In the genomic region with DNA sequence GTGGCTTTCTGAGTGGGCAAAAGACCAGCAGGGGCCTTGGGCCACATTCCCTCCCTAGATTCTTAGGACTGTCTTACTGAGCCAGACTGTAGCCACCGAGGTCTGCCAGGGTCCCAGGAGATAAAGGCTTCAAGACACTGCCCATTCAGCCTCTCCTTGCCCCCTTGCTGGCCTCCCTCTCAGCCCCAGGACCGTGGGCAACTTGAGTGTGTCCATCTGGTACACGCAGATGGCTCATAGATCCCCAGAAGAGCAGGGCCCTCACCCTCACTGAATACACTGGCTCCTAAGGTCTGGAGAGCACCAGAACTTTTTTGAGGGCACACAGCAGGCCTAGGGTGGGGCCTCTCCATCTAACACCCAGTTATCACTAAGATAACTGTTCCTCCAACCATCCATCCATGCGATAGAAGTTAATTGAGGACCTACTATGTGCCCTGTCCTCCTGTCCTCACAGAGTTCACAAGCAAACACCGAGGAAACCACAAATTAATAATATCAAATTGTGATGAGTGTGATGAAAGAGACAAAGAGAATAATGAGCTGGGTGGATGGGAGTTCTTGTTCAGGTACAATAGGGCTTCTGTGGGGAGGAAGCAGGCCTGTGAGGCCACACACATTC, we compare ENCODE assay signal across 1 cellular context.
TF ChIP-seq lines count a peak whose summit lies in the region.

No MANE protein-coding gene starts in this region.

TF ChIP-seq in K562, 482 proteins besides CTCF, POLR2A, EP300 and RAD21:
- TF ChIP-seq ARHGAP35 (IDR thresholded peaks at IDR 0.05; ENCODE audit: partially characterized antibody) (peak; percentile 25), BHLHE40 (IDR thresholded peaks at IDR 0.05; ENCODE audit: low read length) (no peak), ZNF586 (CRISPR knock-in tag; conservative IDR thresholded peaks at IDR 0.05) (no peak), FOXJ2 (tag; IDR thresholded peaks at IDR 0.05) (no peak), ELF4 (CRISPR knock-in tag; IDR thresholded peaks at IDR 0.05) (no peak), ZFP1 (CRISPR knock-in tag; IDR thresholded peaks at IDR 0.05) (no peak), ARID1B (IDR thresholded peaks at IDR 0.05) (no peak), NR2F6 (CRISPR knock-in tag; IDR thresholded peaks at IDR 0.05) (no peak), ZNF76 (CRISPR knock-in tag; IDR thresholded peaks at IDR 0.05; ENCODE audit: borderline replicate concordance) (no peak), RBM34 (IDR thresholded peaks at IDR 0.05; ENCODE audit: borderline replicate concordance, insufficient read depth, low read length) (no peak), ZNF12 (CRISPR knock-in tag; IDR thresholded peaks at IDR 0.05) (no peak), NBN (IDR thresholded peaks at IDR 0.05; ENCODE audit: low read depth) (no peak), KDM2B (CRISPR knock-in tag; IDR thresholded peaks at IDR 0.05) (no peak), ZKSCAN1 (IDR thresholded peaks at IDR 0.05; ENCODE audit: low read depth, low read length) (peak; percentile 94)
- TF ChIP-seq, protein P1, sequence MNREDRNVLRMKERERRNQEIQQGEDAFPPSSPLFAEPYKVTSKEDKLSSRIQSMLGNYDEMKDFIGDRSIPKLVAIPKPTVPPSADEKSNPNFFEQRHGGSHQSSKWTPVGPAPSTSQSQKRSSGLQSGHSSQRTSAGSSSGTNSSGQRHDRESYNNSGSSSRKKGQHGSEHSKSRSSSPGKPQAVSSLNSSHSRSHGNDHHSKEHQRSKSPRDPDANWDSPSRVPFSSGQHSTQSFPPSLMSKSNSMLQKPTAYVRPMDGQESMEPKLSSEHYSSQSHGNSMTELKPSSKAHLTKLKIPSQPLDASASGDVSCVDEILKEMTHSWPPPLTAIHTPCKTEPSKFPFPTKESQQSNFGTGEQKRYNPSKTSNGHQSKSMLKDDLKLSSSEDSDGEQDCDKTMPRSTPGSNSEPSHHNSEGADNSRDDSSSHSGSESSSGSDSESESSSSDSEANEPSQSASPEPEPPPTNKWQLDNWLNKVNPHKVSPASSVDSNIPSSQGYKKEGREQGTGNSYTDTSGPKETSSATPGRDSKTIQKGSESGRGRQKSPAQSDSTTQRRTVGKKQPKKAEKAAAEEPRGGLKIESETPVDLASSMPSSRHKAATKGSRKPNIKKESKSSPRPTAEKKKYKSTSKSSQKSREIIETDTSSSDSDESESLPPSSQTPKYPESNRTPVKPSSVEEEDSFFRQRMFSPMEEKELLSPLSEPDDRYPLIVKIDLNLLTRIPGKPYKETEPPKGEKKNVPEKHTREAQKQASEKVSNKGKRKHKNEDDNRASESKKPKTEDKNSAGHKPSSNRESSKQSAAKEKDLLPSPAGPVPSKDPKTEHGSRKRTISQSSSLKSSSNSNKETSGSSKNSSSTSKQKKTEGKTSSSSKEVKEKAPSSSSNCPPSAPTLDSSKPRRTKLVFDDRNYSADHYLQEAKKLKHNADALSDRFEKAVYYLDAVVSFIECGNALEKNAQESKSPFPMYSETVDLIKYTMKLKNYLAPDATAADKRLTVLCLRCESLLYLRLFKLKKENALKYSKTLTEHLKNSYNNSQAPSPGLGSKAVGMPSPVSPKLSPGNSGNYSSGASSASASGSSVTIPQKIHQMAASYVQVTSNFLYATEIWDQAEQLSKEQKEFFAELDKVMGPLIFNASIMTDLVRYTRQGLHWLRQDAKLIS (CRISPR knock-in tag; IDR thresholded peaks at IDR 0.05) = no peak
- TF ChIP-seq, protein P2, sequence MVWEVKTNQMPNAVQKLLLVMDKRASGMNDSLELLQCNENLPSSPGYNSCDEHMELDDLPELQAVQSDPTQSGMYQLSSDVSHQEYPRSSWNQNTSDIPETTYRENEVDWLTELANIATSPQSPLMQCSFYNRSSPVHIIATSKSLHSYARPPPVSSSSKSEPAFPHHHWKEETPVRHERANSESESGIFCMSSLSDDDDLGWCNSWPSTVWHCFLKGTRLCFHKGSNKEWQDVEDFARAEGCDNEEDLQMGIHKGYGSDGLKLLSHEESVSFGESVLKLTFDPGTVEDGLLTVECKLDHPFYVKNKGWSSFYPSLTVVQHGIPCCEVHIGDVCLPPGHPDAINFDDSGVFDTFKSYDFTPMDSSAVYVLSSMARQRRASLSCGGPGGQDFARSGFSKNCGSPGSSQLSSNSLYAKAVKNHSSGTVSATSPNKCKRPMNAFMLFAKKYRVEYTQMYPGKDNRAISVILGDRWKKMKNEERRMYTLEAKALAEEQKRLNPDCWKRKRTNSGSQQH (CRISPR knock-in tag; IDR thresholded peaks at IDR 0.05) = no peak
